9 cellular contexts compared by ENCODE assay signal in the genomic region with DNA sequence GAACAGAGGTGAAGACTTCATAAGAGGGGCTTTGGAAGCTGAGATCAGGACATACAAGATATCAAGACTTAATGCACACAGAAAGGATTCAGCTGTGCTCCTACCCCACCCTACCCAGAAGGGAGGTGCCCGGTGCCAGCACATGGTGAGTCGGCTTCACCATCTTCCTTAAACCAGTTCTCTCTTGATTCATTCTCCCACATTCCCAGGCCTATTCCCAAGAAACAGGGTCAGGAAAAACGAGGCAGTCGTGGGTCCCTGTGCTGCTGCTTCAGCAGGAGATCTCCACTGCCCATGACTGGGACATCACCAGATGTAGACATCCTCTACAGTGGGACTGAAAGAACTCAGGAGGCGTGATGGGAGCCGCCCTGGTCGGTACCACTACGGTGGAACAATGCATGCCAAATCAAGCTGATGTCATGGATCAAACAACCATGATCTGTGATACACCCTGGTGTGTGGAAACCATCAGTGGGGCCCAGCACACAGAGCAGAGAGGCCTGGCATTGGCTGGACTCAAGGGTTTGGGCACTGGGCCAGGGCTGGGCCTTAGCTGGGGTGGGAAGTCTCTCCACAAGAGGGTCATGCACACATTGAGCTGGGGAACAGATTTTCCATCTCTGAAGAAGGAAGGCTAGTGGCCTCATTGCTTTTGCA. TPM values are rescaled to one million over a fixed set of nuclear protein-coding genes. Genes with fewer than 3 reads are reported as not detected.
DNase-seq lines count a peak whose midpoint lies in the region; ATAC-seq, FAIRE-seq and TF ChIP-seq lines count a peak whose summit lies in the region.
"Had no signal": no experiment of that assay in that cellular context is flagged by ENCODE, and none has a peak within 500 bp of the region (broad histone marks: within the 10 kb centered on the region; RNA-seq: fewer than 3 reads in every experiment).

No MANE protein-coding gene starts in this region.

- peak overlapping the region; percentile 27 for H3K27ac ChIP-seq in SU-DHL-6 (ENCODE audit: low read depth, low read length)

- TF ChIP-seq POLR2A in GM12891 (IDR thresholded peaks at IDR 0.05; ENCODE audit: low read depth, low read length), result no peak; the same call in 1 of the 2 replicates

- peaks cover 22% of the 10 kb centered on the region for H3F3A ChIP-seq in SU-DHL-6 (ENCODE audit: insufficient read depth)

- H3K4me3 ChIP-seq in SU-DHL-6 (ENCODE audit: insufficient read depth, low read length, poor library complexity, severe bottlenecking), result no peak overlapping the region

- no peak overlapping the region for H2AFZ ChIP-seq in SU-DHL-6 (ENCODE audit: low read depth, low read length, severe bottlenecking)

- DNase-seq in GM12891 (ENCODE audit: insufficient read length, low spot score) (no peak), Right ventricle myocardium superior (peak; percentile 79), sciatic nerve (ENCODE audit: low spot score) (peak; percentile 64), HCEC 1CT (no peak), middle frontal gyrus (ENCODE audit: extremely low spot score, low spot score) (no peak), D721Med (ENCODE audit: insufficient read length, low spot score) (no peak)
- DNase-seq: activated CD4-positive, alpha-beta T cell treated with anti-CD3 and anti-CD28 coated beads for 48 hours had no signal

- peaks cover 87% of the 10 kb centered on the region for H3K79me2 ChIP-seq in SU-DHL-6 (ENCODE audit: insufficient read depth, low read length)

- FAIRE-seq in GM12891 (lab: Jason Lieb, UNC) (no peak), D721Med (lab: Jason Lieb, UNC) (no peak)

- H3K9me3 ChIP-seq in SU-DHL-6 (ENCODE audit: insufficient read depth, low read length), result no peaks in the 10 kb centered on the region

- TF ChIP-seq CTCF in SU-DHL-6 (IDR thresholded peaks at IDR 0.05; ENCODE audit: insufficient read depth, low read length, poor library complexity, severe bottlenecking), result no peak
- TF ChIP-seq CTCF in D721Med (IDR thresholded peaks at IDR 0.05; ENCODE audit: insufficient read depth, missing control alignments), result no peak

- no peaks in the 10 kb centered on the region for H3K9me2 ChIP-seq in SU-DHL-6 (replicated peaks; ENCODE audit: insufficient read depth, low read length)

- intact Hi-C loops in Right ventricle myocardium superior (cut with DNase I) (loop anchor here (5.0 kb wide), 1 partner anchor 43 kb away; a partner anchor contains a TSS), sciatic nerve (cut with DNase I) (no loop called here)

- no peak overlapping the region for H3K9ac ChIP-seq in SU-DHL-6 (ENCODE audit: low read length)

- no peaks in the 10 kb centered on the region for H3K36me3 ChIP-seq in SU-DHL-6 (ENCODE audit: low read length)

- no peaks in the 10 kb centered on the region for H3K27me3 ChIP-seq in SU-DHL-6 (ENCODE audit: low read length)

- H3K4me2 ChIP-seq in SU-DHL-6 (ENCODE audit: low read depth, low read length, poor library complexity, severe bottlenecking), result no peak overlapping the region

- H4K20me1 ChIP-seq in SU-DHL-6 (ENCODE audit: low read depth, low read length), result no peaks in the 10 kb centered on the region

- ATAC-seq in Right ventricle myocardium superior (ENCODE audit: poor library complexity), result peak; percentile 37
- no peak for ATAC-seq in sciatic nerve
- no peak for ATAC-seq in HG02852 (IDR thresholded peaks at IDR 0.05; ENCODE audit: unreplicated experiment)

TF ChIP-seq in GM12891, 5 proteins besides CTCF, POLR2A, EP300 and RAD21:
- TF ChIP-seq POLR2AphosphoS5 (IDR thresholded peaks at IDR 0.05; ENCODE audit: low read depth, low read length), result peak; percentile 18; the same call in 1 of the 2 replicates
- TF ChIP-seq TAF1 (IDR thresholded peaks at IDR 0.05; ENCODE audit: low read depth, low read length), result no peak
- TF ChIP-seq SPI1 (IDR thresholded peaks at IDR 0.05; ENCODE audit: low read depth, low read length), result no peak

RNA-seq across cellular contexts. Expression of a gene that starts 41.9 kb away (rescaled TPM):
- polyA plus RNA-seq in GM12891 (2012; ENCODE audit: low read depth, missing spikeins), result 55.8 TPM
- total RNA-seq in Right ventricle myocardium superior (29.2 TPM), sciatic nerve (40.9 TPM)

RNA-seq across cellular contexts. Expression of a gene that starts 44.8 kb away (rescaled TPM):
- 53.4 TPM for polyA plus RNA-seq in GM12891 (2012; ENCODE audit: low read depth, missing spikeins)
- 11.7 TPM for total RNA-seq in Right ventricle myocardium superior
- 44.0 TPM for total RNA-seq in sciatic nerve

RNA-seq across cellular contexts. Expression of a gene that starts 57.1 kb away (rescaled TPM):
- 0.06 TPM for polyA plus RNA-seq in GM12891 (2012; ENCODE audit: low read depth, missing spikeins)
- total RNA-seq in Right ventricle myocardium superior, result 11.8 TPM
- total RNA-seq in sciatic nerve, result 6.6 TPM

Comparison
In these comparisons a context has a peak if more than half of its experiments do, and no peak if none do; other contexts are left out.
1. DNase-seq: peak in Right ventricle myocardium superior (single experiment) and sciatic nerve (single experiment); none in GM12891 (single experiment), HCEC 1CT (single experiment), middle frontal gyrus (single experiment) and D721Med (single experiment).